ENCODE assay signal across 16 cellular contexts in genomic region chr2:55165567-55165966, GRCh38.
A peak's percentile ranks its signal among the peaks of the same experiment; 100 is the strongest.
DNase-seq lines count a peak whose midpoint lies in the region; ATAC-seq, FAIRE-seq and TF ChIP-seq lines count a peak whose summit lies in the region.
"Had no signal": no experiment of that assay in that cellular context is flagged by ENCODE, and none has a peak within 500 bp of the region (broad histone marks: within the 10 kb centered on the region; RNA-seq: fewer than 3 reads in every experiment).

No MANE protein-coding gene starts in this region.

- H4K20me1 ChIP-seq in HepG2 (ENCODE audit: insufficient read depth, low read length) (no peaks in the 10 kb centered on the region), hepatocyte (ENCODE audit: insufficient read depth, poor library complexity, severe bottlenecking) (no peaks in the 10 kb centered on the region)

- H3K9me3 Mint-ChIP-seq in mesothelial cell of epicardium: no peaks in the 10 kb centered on the region
- H3K9me3 Mint-ChIP-seq: nephron progenitor cell; stimulated activated effector memory CD8-positive, alpha-beta T cell treated with anti-CD3 and anti-CD28 coated beads, Interleukin-12 subunit alpha, Interleukin-12 subunit beta, amount 100 ng/mL, for 72 hours; T-cell had no signal

- H3K4me3 ChIP-seq in HepG2 (replicated peaks in 1 of 3; ENCODE audit: insufficient read depth in 1 of 3, low read depth in 2 of 3, low read length in 3 of 3) (no peak overlapping the region), right lobe of liver (no peak overlapping the region), astrocyte of the spinal cord (ENCODE audit: low read depth, low read length) (no peak overlapping the region), hepatocyte (no peak overlapping the region), right cardiac atrium (ENCODE audit: low read length) (no peak overlapping the region)

- H3K9me3 ChIP-seq in HepG2 (ENCODE audit: low read length) (no peaks in the 10 kb centered on the region), right lobe of liver (no peaks in the 10 kb centered on the region), hepatocyte (ENCODE audit: low read depth) (no peaks in the 10 kb centered on the region), right cardiac atrium (ENCODE audit: control insufficient read depth, low read length) (no peaks in the 10 kb centered on the region)

- DNase-seq in HepG2 (ENCODE audit: low spot score): no peak
- DNase-seq in right lobe of liver: no peak
- peak; percentile 58 for DNase-seq in astrocyte of the spinal cord (ENCODE audit: low read depth, low spot score)
- peak; percentile 49 for DNase-seq in hepatocyte (ENCODE audit: low spot score)
- peak; percentile 42 for DNase-seq in urothelium cell line (ENCODE audit: low spot score)
- no peak for DNase-seq in stimulated activated CD4-positive, alpha-beta T cell treated with anti-CD3 and anti-CD28 coated beads, Interleukin-4, amount 100 ng/mL, for 4 hours
- no peak for DNase-seq in mesothelial cell of epicardium (ENCODE audit: low spot score in 2 of 2, unreplicated experiment in 2 of 2)
- no peak for DNase-seq in right cardiac atrium
- DNase-seq: NCI-H1105 treated with DMSO at 0.1 percent for 48 hours; nephron progenitor cell; NK-92 treated with Interleukin-12 subunit alpha and Interleukin-12 subunit beta, amount 100 ng/mL, for 24 hours; T-cell had no signal

- ATAC-seq in HepG2: no peak
- ATAC-seq in right lobe of liver: no peak
- no peak for ATAC-seq in right cardiac atrium
- ATAC-seq: stimulated activated effector memory CD8-positive, alpha-beta T cell treated with anti-CD3 and anti-CD28 coated beads, Interleukin-12 subunit alpha, Interleukin-12 subunit beta, amount 100 ng/mL, for 72 hours; T-cell had no signal

- CTCF ChIA-PET in HepG2 (lab: Yijun Ruan, JAX; ENCODE audit: low intra/inter-chr PET ratio, low total read pairs): no interaction called here

- H3K27ac Mint-ChIP-seq in mesothelial cell of epicardium: no peak overlapping the region
- H3K27ac Mint-ChIP-seq: activated naive CD8-positive, alpha-beta T cell; nephron progenitor cell; stimulated activated effector memory CD8-positive, alpha-beta T cell treated with anti-CD3 and anti-CD28 coated beads, Interleukin-12 subunit alpha, Interleukin-12 subunit beta, amount 100 ng/mL, for 72 hours; T-cell had no signal

- no peak overlapping the region for H3K4me3 Mint-ChIP-seq in mesothelial cell of epicardium
- H3K4me3 Mint-ChIP-seq: activated naive CD8-positive, alpha-beta T cell; nephron progenitor cell; stimulated activated effector memory CD8-positive, alpha-beta T cell treated with anti-CD3 and anti-CD28 coated beads, Interleukin-12 subunit alpha, Interleukin-12 subunit beta, amount 100 ng/mL, for 72 hours; T-cell had no signal

- POLR2A ChIA-PET in HepG2 (lab: Yijun Ruan, JAX): no interaction called here

- no peaks in the 10 kb centered on the region for H3K36me3 Mint-ChIP-seq in mesothelial cell of epicardium
- H3K36me3 Mint-ChIP-seq: activated naive CD8-positive, alpha-beta T cell; stimulated activated effector memory CD8-positive, alpha-beta T cell treated with anti-CD3 and anti-CD28 coated beads, Interleukin-12 subunit alpha, Interleukin-12 subunit beta, amount 100 ng/mL, for 72 hours; T-cell had no signal

- no peak for TF ChIP-seq RAD21 in HepG2 (CRISPR knock-in tag; IDR thresholded peaks at IDR 0.05)

- no peaks in the 10 kb centered on the region for H3K27me3 Mint-ChIP-seq in mesothelial cell of epicardium (ENCODE audit: low read depth)
- H3K27me3 Mint-ChIP-seq: activated naive CD8-positive, alpha-beta T cell had no signal

- BruUV-seq in HepG2 (replicated peaks; lab: Mats Ljungman, UMichigan): no TSS peak

- H3K27me3 ChIP-seq in HepG2 (ENCODE audit: control insufficient read depth in 1 of 2, insufficient read depth in 2 of 2, low read length in 2 of 2) (peaks cover 0 to 32% of the 10 kb centered on the region in 2 experiments; a peak in 3 of 5 replicates), right lobe of liver (no peaks in the 10 kb centered on the region), hepatocyte (no peaks in the 10 kb centered on the region), right cardiac atrium (ENCODE audit: control insufficient read depth, insufficient read depth) (no peaks in the 10 kb centered on the region)

- 50% methylated on average over 4 of the region's 4 CpGs for WGBS in HepG2 (ENCODE audit: low lambda C conversion rate)
- WGBS in right lobe of liver (ENCODE audit: insufficient coverage, low coverage, low lambda C conversion rate, missing lambda C conversion rate): 86% methylated on average over 1 of the region's 4 CpGs
- WGBS in hepatocyte (ENCODE audit: low lambda C conversion rate, missing lambda C conversion rate): 88% methylated on average over 4 of the region's 4 CpGs
- WGBS in right cardiac atrium: 92% methylated on average over 4 of the region's 4 CpGs

- no peak for TF ChIP-seq EP300 in HepG2 (IDR thresholded peaks at IDR 0.05; ENCODE audit: low read depth in 2 of 2, low read length in 2 of 2)
- TF ChIP-seq EP300 in HepG2 (CRISPR knock-in tag; IDR thresholded peaks at IDR 0.05; ENCODE audit: borderline replicate concordance): no peak

- TF ChIP-seq POLR2A in HepG2 (IDR thresholded peaks at IDR 0.05; ENCODE audit: insufficient read depth in 1 of 2, low read depth in 2 of 2, low read length in 2 of 2): no peak
- TF ChIP-seq POLR2A in right lobe of liver (IDR thresholded peaks at IDR 0.05): no peak

- H3K36me3 ChIP-seq in HepG2 (replicated peaks in 1 of 2; ENCODE audit: control insufficient read depth in 1 of 2, insufficient read depth in 2 of 2, low read length in 2 of 2): no peaks in the 10 kb centered on the region
- H3K36me3 ChIP-seq in right lobe of liver: no peaks in the 10 kb centered on the region
- H3K36me3 ChIP-seq in hepatocyte (replicated peaks; ENCODE audit: insufficient read depth, low read depth): no peaks in the 10 kb centered on the region

- H3K9ac ChIP-seq in HepG2 (ENCODE audit: insufficient read depth, low read depth, low read length): no peak overlapping the region

- H3K4me1 ChIP-seq in HepG2 (ENCODE audit: insufficient read depth, low read length) (peaks cover 55% of the 10 kb centered on the region), right lobe of liver (peaks cover 0 to 15% (median 0%) of the 10 kb centered on the region in 4 donors), hepatocyte (ENCODE audit: insufficient read depth) (peaks cover 31% of the 10 kb centered on the region), right cardiac atrium (ENCODE audit: control insufficient read depth, insufficient read depth, low read length) (peaks cover 8% of the 10 kb centered on the region)

- TF ChIP-seq CTCF in HepG2 (CRISPR knock-in tag; IDR thresholded peaks at IDR 0.05) (no peak), right lobe of liver (IDR thresholded peaks at IDR 0.05) (no peak), astrocyte of the spinal cord (IDR thresholded peaks at IDR 0.05; ENCODE audit: low read depth, low read length) (no peak), hepatocyte (IDR thresholded peaks at IDR 0.05; ENCODE audit: poor library complexity) (no peak), mesothelial cell of epicardium (IDR thresholded peaks at IDR 0.05; ENCODE audit: unreplicated experiment) (no peak)

- H3K9me2 ChIP-seq in hepatocyte (replicated peaks; ENCODE audit: insufficient read depth): no peaks in the 10 kb centered on the region

- FAIRE-seq in HepG2 (lab: Jason Lieb, UNC): no peak
- FAIRE-seq in urothelium cell line (lab: Jason Lieb, UNC): no peak
- FAIRE-seq: A204.1, GM18507 had no signal

- H3K4me2 ChIP-seq in HepG2 (ENCODE audit: low read depth, low read length): no peak overlapping the region
- no peak overlapping the region for H3K4me2 ChIP-seq in hepatocyte

- H3K4me1 Mint-ChIP-seq in mesothelial cell of epicardium: peaks cover 33% of the 10 kb centered on the region
- H3K4me1 Mint-ChIP-seq: stimulated activated effector memory CD8-positive, alpha-beta T cell treated with anti-CD3 and anti-CD28 coated beads, Interleukin-12 subunit alpha, Interleukin-12 subunit beta, amount 100 ng/mL, for 72 hours had no signal

- H2AFZ ChIP-seq in HepG2 (ENCODE audit: low read length): no peak overlapping the region
- no peak overlapping the region for H2AFZ ChIP-seq in hepatocyte

- H3K79me2 ChIP-seq in HepG2 (ENCODE audit: insufficient read depth, low read length) (no peaks in the 10 kb centered on the region), hepatocyte (no peaks in the 10 kb centered on the region)

- in situ Hi-C loops in HepG2 (cut with HindIII; ENCODE audit: extremely low pct_ligation_motif_present, low pct_unique_long_range_greater_than_20kb): loop anchor here (5.0 kb wide), 2 partner anchors 93 to 148 kb away; no protein-coding TSS in a partner anchor
- in situ Hi-C loops in astrocyte of the spinal cord (cut with HindIII; ENCODE audit: low sequenced_read_pairs): no loop called here

- intact Hi-C loops in HepG2 (cut with micrococcal nuclease; ENCODE audit: unreplicated experiment): no loop called here
- intact Hi-C loops in right lobe of liver (cut with DNase I): loop anchor here (10.0 kb wide), 2 partner anchors 141 to 271 kb away; no protein-coding TSS in a partner anchor
- intact Hi-C loops in right cardiac atrium (cut with DNase I): loop anchor here in 3 of 4 donors (5.0 to 10.0 kb wide), 3 partner anchors 121 to 151 kb away; no protein-coding TSS in a partner anchor

- H3K27ac ChIP-seq in HepG2 (ENCODE audit: extremely low read length, insufficient read depth, low read length): no peak overlapping the region
- H3K27ac ChIP-seq in right lobe of liver: no peak overlapping the region
- no peak overlapping the region for H3K27ac ChIP-seq in hepatocyte
- H3K27ac ChIP-seq in right cardiac atrium (ENCODE audit: low read length): no peak overlapping the region

TF ChIP-seq in HepG2, 621 proteins besides CTCF, POLR2A, EP300 and RAD21:
- TF ChIP-seq SATB2 (CRISPR knock-in tag; IDR thresholded peaks at IDR 0.05) (no peak), PAWR (CRISPR knock-in tag; IDR thresholded peaks at IDR 0.05; ENCODE audit: borderline replicate concordance) (no peak), HOXA7 (CRISPR knock-in tag; IDR thresholded peaks at IDR 0.05) (no peak), ZNF652 (CRISPR knock-in tag; IDR thresholded peaks at IDR 0.05; ENCODE audit: borderline replicate concordance, low read depth) (no peak), FOSL2 (CRISPR knock-in tag; IDR thresholded peaks at IDR 0.05) (0 out of 2 replicates have a peak, but pooled peaks have one; percentile 7), GATA4 (IDR thresholded peaks at IDR 0.05; ENCODE audit: borderline replicate concordance, low read depth) (no peak)
TF ChIP-seq in HepG2: peak in this region for 1.

Comparison
In these comparisons a context has a peak if more than half of its experiments do, and no peak if none do; other contexts are left out.
1. DNase-seq: peak in astrocyte of the spinal cord (single experiment), hepatocyte (single experiment) and urothelium cell line (single experiment); none in HepG2 (single experiment), right lobe of liver (0 of 3), stimulated activated CD4-positive, alpha-beta T cell treated with anti-CD3 and anti-CD28 coated beads, Interleukin-4, amount 100 ng/mL, for 4 hours (0 of 2), mesothelial cell of epicardium (0 of 2) and right cardiac atrium (0 of 3).